Comparison of ENCODE assay signal across 20 cellular contexts in genomic region chr9:98565152-98566135, GRCh38.
"Had no signal": no experiment of that assay in that cellular context is flagged by ENCODE, and none has a peak within 500 bp of the region (broad histone marks: within the 10 kb centered on the region; RNA-seq: fewer than 3 reads in every experiment).

No MANE protein-coding gene starts in this region.

- DNase-seq: foreskin keratinocyte; kidney; left cardiac atrium; left ventricle myocardium inferior; lower lobe of right lung; occipital lobe; right lobe of liver; stimulated activated CD4-positive, alpha-beta T cell treated with anti-CD3 and anti-CD28 coated beads, Interleukin-4, amount 100 ng/mL, for 24 hours; stimulated activated naive CD4-positive, alpha-beta T cell; thyroid gland; uterus had no signal

- H3K27ac ChIP-seq: foreskin keratinocyte, hepatocyte, left ventricle myocardium inferior, lower lobe of right lung, parathyroid adenoma, prostate gland, right lobe of liver, suprapubic skin, thyroid gland, uterus had no signal

- H3K27me3 ChIP-seq: foreskin keratinocyte, hepatocyte, right lobe of liver, thyroid gland, uterus had no signal

- H3K27me3 Mint-ChIP-seq: type B pancreatic cell had no signal

- H3K36me3 Mint-ChIP-seq: memory B cell; mesothelial cell of epicardium; natural killer cell treated with Interleukin-12 subunit alpha and Interleukin-12 subunit beta and Interleukin-15 and Interleukin-18, amount 100 ng/mL, for 72 hours; type B pancreatic cell had no signal

- H3K4me1 ChIP-seq: foreskin keratinocyte, left ventricle myocardium inferior, lower lobe of right lung, parathyroid adenoma, prostate gland, right lobe of liver, suprapubic skin, thyroid gland, uterus had no signal

- H3K9me3 Mint-ChIP-seq: dendritic cell treated with granulocyte-macrophage colony-stimulating factor and Interleukin-4, amounts not matched to agents 40 ng/mL and 50 ng/mL, for 4 days; memory B cell; mesothelial cell of epicardium; natural killer cell treated with Interleukin-12 subunit alpha and Interleukin-12 subunit beta and Interleukin-15 and Interleukin-18, amount 100 ng/mL, for 72 hours; type B pancreatic cell had no signal

- H3K4me3 ChIP-seq: hepatocyte, left ventricle myocardium inferior, lower lobe of right lung, prostate gland, right lobe of liver, suprapubic skin, thyroid gland, uterus had no signal

- ATAC-seq: foreskin keratinocyte, left cardiac atrium, lower lobe of right lung, right lobe of liver had no signal

- H3K9me3 ChIP-seq: left ventricle myocardium inferior, lower lobe of right lung, prostate gland, right lobe of liver, suprapubic skin, thyroid gland, uterus had no signal

- H3K4me3 Mint-ChIP-seq: dendritic cell treated with granulocyte-macrophage colony-stimulating factor and Interleukin-4, amounts not matched to agents 40 ng/mL and 50 ng/mL, for 4 days; memory B cell; mesothelial cell of epicardium; natural killer cell treated with Interleukin-12 subunit alpha and Interleukin-12 subunit beta and Interleukin-15 and Interleukin-18, amount 100 ng/mL, for 72 hours; type B pancreatic cell had no signal

- H3K36me3 ChIP-seq: left ventricle myocardium inferior, lower lobe of right lung, prostate gland, right lobe of liver, suprapubic skin, thyroid gland, uterus had no signal

- H3K4me1 Mint-ChIP-seq: memory B cell, mesothelial cell of epicardium had no signal

- H3K27ac Mint-ChIP-seq: dendritic cell treated with granulocyte-macrophage colony-stimulating factor and Interleukin-4, amounts not matched to agents 40 ng/mL and 50 ng/mL, for 4 days; memory B cell; mesothelial cell of epicardium; natural killer cell treated with Interleukin-12 subunit alpha and Interleukin-12 subunit beta and Interleukin-15 and Interleukin-18, amount 100 ng/mL, for 72 hours; type B pancreatic cell had no signal
